ENCODE assay signal across 8 cellular contexts in the genomic region with DNA sequence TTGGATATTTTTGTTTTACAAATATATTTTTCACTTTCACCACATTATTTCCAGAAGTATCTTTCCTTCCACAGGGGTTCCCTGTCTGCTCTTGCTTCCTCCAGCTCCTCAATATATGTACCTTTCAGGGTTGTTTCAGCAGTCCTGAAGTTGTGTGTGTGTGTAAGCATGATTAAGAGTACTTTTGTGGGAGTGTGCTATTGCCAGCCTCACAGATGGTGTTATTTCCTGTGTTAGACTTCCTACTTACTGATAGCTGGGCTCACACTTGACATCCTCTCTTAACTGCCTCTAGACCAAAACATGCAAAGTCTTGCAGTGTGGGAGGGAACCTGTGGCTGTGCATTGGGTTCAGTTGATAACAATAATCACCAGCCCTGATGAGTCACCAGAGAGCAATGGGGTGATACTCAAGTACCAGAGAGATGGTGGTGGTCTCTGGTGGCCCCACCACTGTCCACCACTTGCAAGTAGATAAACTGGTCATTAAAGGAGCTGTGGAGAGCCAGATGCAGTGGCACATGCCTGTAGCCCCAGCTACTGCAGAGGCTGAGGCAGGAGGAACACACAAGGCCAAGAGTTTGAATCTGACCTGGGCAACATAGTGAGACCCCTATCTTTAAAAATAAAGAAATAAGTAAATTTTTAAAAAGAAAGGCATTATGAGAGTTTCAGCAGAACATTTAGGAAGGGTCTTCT.
A peak's percentile ranks its signal among the peaks of the same experiment; 100 is the strongest.
DNase-seq lines count a peak whose midpoint lies in the region; ATAC-seq and TF ChIP-seq lines count a peak whose summit lies in the region.

No MANE protein-coding gene starts in this region.

- intact Hi-C loops in PC-3 (cut with micrococcal nuclease) = no loop called here

- BruUV-seq in PC-3 (replicated peaks; lab: Mats Ljungman, UMichigan) = no TSS peak

- peak overlapping the region; percentile 81 to 95 (median 90) for H3K27ac Mint-ChIP-seq in immature natural killer cell

- peaks cover 0 to 3% (median 0%) of the 10 kb centered on the region in 3 donors for H3K36me3 Mint-ChIP-seq in immature natural killer cell

- H3K9me2 ChIP-seq in DOHH2 (replicated peaks; ENCODE audit: control insufficient read depth, low read length) = no peaks in the 10 kb centered on the region
- no peaks in the 10 kb centered on the region for H3K9me2 ChIP-seq in PC-3 (replicated peaks; ENCODE audit: low read length)

- POLR2A ChIA-PET in PC-3 (lab: Charles Lee; ENCODE audit: unreplicated experiment) = no interaction called here

- CTCF ChIA-PET in PC-3 (lab: Charles Lee) = interaction anchor here (0.6 kb wide), 1 partner anchor 326 kb away, joined by 3 read pairs; no protein-coding TSS in a partner anchor

- peak overlapping the region; percentile 55 for H3K4me3 ChIP-seq in DOHH2 (ENCODE audit: low read length)
- no peak overlapping the region for H3K4me3 ChIP-seq in brain microvascular endothelial cell (ENCODE audit: low read depth, low read length)
- H3K4me3 ChIP-seq in PC-3 (ENCODE audit: low read length) = no peak overlapping the region

- in situ Hi-C loops in brain microvascular endothelial cell (cut with HindIII; ENCODE audit: low pct_ligation_motif_present, low sequenced_read_pairs) = no loop called here

- H3K36me3 ChIP-seq in DOHH2 (ENCODE audit: control insufficient read depth, low read length) (no peaks in the 10 kb centered on the region), brain microvascular endothelial cell (replicated peaks) (no peaks in the 10 kb centered on the region), PC-3 (ENCODE audit: low read depth, low read length) (no peaks in the 10 kb centered on the region)

- H3K4me2 ChIP-seq in DOHH2 (ENCODE audit: low read length) = peak overlapping the region; percentile 62
- H3K4me2 ChIP-seq in PC-3 (ENCODE audit: low read length) = no peak overlapping the region

- peak; percentile 39 for DNase-seq in activated CD4-positive, CD25-positive, alpha-beta regulatory T cell treated with anti-CD3 and anti-CD28 coated beads, Interleukin-2, amount 50 U/mL, for 72 hours
- DNase-seq in immature natural killer cell = peak; percentile 75 to 79 (median 76)
- no peak for DNase-seq in cerebellar cortex (ENCODE audit: low spot score)
- no peak for DNase-seq in brain microvascular endothelial cell
- no peak for DNase-seq in PC-3

- no peaks in the 10 kb centered on the region for H3K9me3 ChIP-seq in DOHH2 (ENCODE audit: control insufficient read depth, insufficient read depth, low read length)
- H3K9me3 ChIP-seq in PC-3 (ENCODE audit: low read length) = no peaks in the 10 kb centered on the region

- no peak overlapping the region for H3K9ac ChIP-seq in PC-3 (ENCODE audit: low read length)

- TF ChIP-seq CTCF in DOHH2 (IDR thresholded peaks at IDR 0.05; ENCODE audit: low read depth, low read length, poor library complexity, severe bottlenecking) (no peak), brain microvascular endothelial cell (IDR thresholded peaks at IDR 0.05; ENCODE audit: low read depth, low read length, missing control alignments) (no peak), PC-3 (conservative IDR thresholded peaks at IDR 0.05; ENCODE audit: low read depth, low read length) (no peak)

- peaks cover 5 to 6% (median 5%) of the 10 kb centered on the region in 3 donors for H3K27me3 Mint-ChIP-seq in immature natural killer cell (ENCODE audit: low read depth in 3 of 3)

- H3K27ac ChIP-seq in DOHH2 (ENCODE audit: low read depth, low read length) (peak overlapping the region; percentile 66), brain microvascular endothelial cell (no peak overlapping the region), PC-3 (ENCODE audit: low read length) (no peak overlapping the region)

- H4K20me1 ChIP-seq in DOHH2 (ENCODE audit: control insufficient read depth, insufficient read depth, low read depth, low read length) (no peaks in the 10 kb centered on the region), PC-3 (ENCODE audit: low read length) (no peaks in the 10 kb centered on the region)

- H3F3A ChIP-seq in DOHH2 (ENCODE audit: control insufficient read depth, insufficient read depth) (no peaks in the 10 kb centered on the region), PC-3 (ENCODE audit: low read length, unreplicated experiment) (peaks cover 12% of the 10 kb centered on the region)

- H3K79me2 ChIP-seq in DOHH2 (ENCODE audit: control insufficient read depth, low read length) (no peaks in the 10 kb centered on the region), PC-3 (ENCODE audit: low read length) (no peaks in the 10 kb centered on the region)

- H3K4me1 ChIP-seq in DOHH2 (ENCODE audit: control insufficient read depth, low read length) (peaks cover 59% of the 10 kb centered on the region), PC-3 (ENCODE audit: insufficient read depth, low read length) (peaks cover 27% of the 10 kb centered on the region)

- no peak overlapping the region for H2AFZ ChIP-seq in PC-3 (ENCODE audit: low read length)

- H3K4me3 Mint-ChIP-seq in immature natural killer cell = peak overlapping the region; percentile 57 to 81 (median 74)

- peaks cover 26 to 30% of the 10 kb centered on the region in 2 donors for H3K4me1 Mint-ChIP-seq in immature natural killer cell

- ATAC-seq in GM21367 (IDR thresholded peaks at IDR 0.05; ENCODE audit: unreplicated experiment) (peak; percentile 95), HG03571 (IDR thresholded peaks at IDR 0.05; ENCODE audit: unreplicated experiment) (peak; percentile 91), PC-3 (no peak)

- H3K9me3 Mint-ChIP-seq in immature natural killer cell = no peaks in the 10 kb centered on the region

- no peaks in the 10 kb centered on the region for H3K27me3 ChIP-seq in DOHH2 (ENCODE audit: control insufficient read depth, low read length)
- no peaks in the 10 kb centered on the region for H3K27me3 ChIP-seq in brain microvascular endothelial cell (replicated peaks)
- H3K27me3 ChIP-seq in PC-3 (ENCODE audit: low read length) = no peaks in the 10 kb centered on the region

Comparison
In these comparisons a context has a peak if more than half of its experiments do, and no peak if none do; other contexts are left out.
1. DNase-seq: peak in activated CD4-positive, CD25-positive, alpha-beta regulatory T cell treated with anti-CD3 and anti-CD28 coated beads, Interleukin-2, amount 50 U/mL, for 72 hours (single experiment) and immature natural killer cell (3 of 3); none in cerebellar cortex (single experiment), brain microvascular endothelial cell (single experiment) and PC-3 (single experiment).